Comparison of ENCODE assay signal across 11 cellular contexts in genomic region chr1:10555635-10556429, GRCh38.
DNase-seq lines count a peak whose midpoint lies in the region; ATAC-seq and TF ChIP-seq lines count a peak whose summit lies in the region.
"Had no signal": no experiment of that assay in that cellular context is flagged by ENCODE, and none has a peak within 500 bp of the region (broad histone marks: within the 10 kb centered on the region; RNA-seq: fewer than 3 reads in every experiment).

No MANE protein-coding gene starts in this region.

- peaks cover 44% of the 10 kb centered on the region for H3K4me1 Mint-ChIP-seq in glutamatergic neuron (ENCODE audit: low read depth, unreplicated experiment)
- peaks cover 12% of the 10 kb centered on the region for H3K4me1 Mint-ChIP-seq in progenitor cell of endocrine pancreas (ENCODE audit: low read depth)

- TF ChIP-seq CTCF in glutamatergic neuron (IDR thresholded peaks at IDR 0.05; ENCODE audit: partially characterized antibody, unreplicated experiment) (no peak), progenitor cell of endocrine pancreas (IDR thresholded peaks at IDR 0.05; ENCODE audit: unreplicated experiment) (no peak)

- H3K36me3 Mint-ChIP-seq in glutamatergic neuron (ENCODE audit: unreplicated experiment) (no peaks in the 10 kb centered on the region), progenitor cell of endocrine pancreas (ENCODE audit: insufficient read depth) (peaks cover 1% of the 10 kb centered on the region)

- DNase-seq in NCI-H510A treated with DMSO at 0.1 percent for 48 hours (lab: John Stamatoyannopoulos, UW) (peak; percentile 97), glutamatergic neuron (peak; percentile 54), progenitor cell of endocrine pancreas (ENCODE audit: low spot score, unreplicated experiment) (no peak), left colon (no peak), SW 1271 (lab: John Stamatoyannopoulos, UW) (no peak)
- DNase-seq: GOT3, NCI-H2107, uterus had no signal

- H3K27me3 Mint-ChIP-seq in glutamatergic neuron (ENCODE audit: unreplicated experiment) (peaks cover 11% of the 10 kb centered on the region), progenitor cell of endocrine pancreas (no peaks in the 10 kb centered on the region)

- H3K4me3 Mint-ChIP-seq in glutamatergic neuron (ENCODE audit: unreplicated experiment) (peak overlapping the region; percentile 61), progenitor cell of endocrine pancreas (ENCODE audit: low read depth) (no peak overlapping the region)

- intact Hi-C loops in left colon (cut with DNase I, micrococcal nuclease) = no loop called here

- ATAC-seq in GM21529 (IDR thresholded peaks at IDR 0.05; ENCODE audit: unreplicated experiment) (peak; percentile 53), HG02870 (IDR thresholded peaks at IDR 0.05; ENCODE audit: unreplicated experiment) (no peak), GM21360 (IDR thresholded peaks at IDR 0.05; ENCODE audit: unreplicated experiment) (no peak), left colon (no peak)

- H3K9me3 Mint-ChIP-seq in glutamatergic neuron (ENCODE audit: unreplicated experiment) = peaks cover 6% of the 10 kb centered on the region
- H3K9me3 Mint-ChIP-seq in progenitor cell of endocrine pancreas (ENCODE audit: low read depth) = no peaks in the 10 kb centered on the region

- H3K27ac Mint-ChIP-seq in glutamatergic neuron (ENCODE audit: unreplicated experiment) (peak overlapping the region; percentile 99), progenitor cell of endocrine pancreas (peak overlapping the region; percentile 51)

Comparison
In these comparisons a context has a peak if more than half of its experiments do, and no peak if none do; other contexts are left out.
1. DNase-seq: peak in NCI-H510A treated with DMSO at 0.1 percent for 48 hours (single experiment) and glutamatergic neuron (single experiment); none in progenitor cell of endocrine pancreas (single experiment), left colon (0 of 2) and SW 1271 (0 of 2).